In the genomic region with DNA sequence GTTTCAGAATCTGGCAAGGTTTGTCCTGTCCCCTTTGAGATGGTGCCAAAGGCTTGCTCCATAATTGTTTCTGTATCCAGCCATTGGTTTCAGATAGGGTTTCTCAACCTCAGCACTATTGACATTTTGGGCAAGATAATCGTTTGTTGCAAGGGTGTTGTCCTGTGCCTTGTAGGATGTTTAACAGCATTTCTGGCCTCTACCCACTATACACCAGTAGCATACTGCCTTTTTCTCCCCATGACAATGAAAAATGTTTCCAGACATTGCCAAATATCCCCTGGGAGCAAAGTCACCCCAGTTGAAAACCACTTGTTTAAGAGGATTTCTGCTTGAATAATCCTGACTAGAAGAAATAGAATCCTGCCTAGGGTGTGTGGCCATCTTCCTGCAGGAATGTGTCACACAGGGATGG, we compare ENCODE assay signal across 18 cellular contexts.
"Had no signal": no experiment of that assay in that cellular context is flagged by ENCODE, and none has a peak within 500 bp of the region (broad histone marks: within the 10 kb centered on the region; RNA-seq: fewer than 3 reads in every experiment).

No MANE protein-coding gene starts in this region.

- H3K27ac ChIP-seq: esophagus squamous epithelium, neural progenitor cell, ovary, thyroid gland had no signal

- H3K4me1 Mint-ChIP-seq: neural progenitor cell had no signal

- H3K27me3 Mint-ChIP-seq: stimulated activated memory B cell treated with anti-CD40 and anti-IgM and Interleukin-4, amounts not matched to agents 10 μg/mL and 1 μg/mL and 100 μg/mL, for 72 hours had no signal

- H3K9me3 Mint-ChIP-seq: activated naive CD8-positive, alpha-beta T cell treated with anti-CD3 and anti-CD28 coated beads for 36 hours; activated T-helper 1 cell treated with anti-CD3 and anti-CD28 coated beads, Interleukin-12 subunit alpha, Interleukin-12 subunit beta, Interleukin-2, Interleukin-4 antibody, amounts not matched to agents 30 ng/mL and 10 ng/mL and 1 ng/mL, durations not matched to agents 14 hours and 24 hours and 36 hours; neural progenitor cell; stimulated activated memory B cell treated with anti-CD40 and anti-IgM and Interleukin-4, amounts not matched to agents 10 μg/mL and 1 μg/mL and 100 μg/mL, for 72 hours had no signal

- DNase-seq: activated CD4-positive, CD25-positive, alpha-beta regulatory T cell; activated naive CD8-positive, alpha-beta T cell treated with anti-CD3 and anti-CD28 coated beads for 36 hours; amygdala; cerebellar nuclear complex; effector CD8-positive, alpha-beta T cell; esophagus squamous epithelium; foreskin melanocyte; head of caudate nucleus; immature natural killer cell; left cardiac atrium; naive B cell; ovary; thyroid gland had no signal

- H3K36me3 Mint-ChIP-seq: activated naive CD8-positive, alpha-beta T cell treated with anti-CD3 and anti-CD28 coated beads for 36 hours; naive B cell; neural progenitor cell; stimulated activated memory B cell treated with anti-CD40 and anti-IgM and Interleukin-4, amounts not matched to agents 10 μg/mL and 1 μg/mL and 100 μg/mL, for 72 hours had no signal

- FAIRE-seq: endothelial cell of umbilical vein, TTC549 had no signal

- H3K27me3 ChIP-seq: neural progenitor cell, ovary, thyroid gland had no signal

- H3K27ac Mint-ChIP-seq: activated naive CD8-positive, alpha-beta T cell treated with anti-CD3 and anti-CD28 coated beads for 36 hours; activated T-helper 1 cell treated with anti-CD3 and anti-CD28 coated beads, Interleukin-12 subunit alpha, Interleukin-12 subunit beta, Interleukin-2, Interleukin-4 antibody, amounts not matched to agents 30 ng/mL and 10 ng/mL and 1 ng/mL, durations not matched to agents 14 hours and 24 hours and 36 hours; immature natural killer cell; naive B cell; neural progenitor cell; stimulated activated memory B cell treated with anti-CD40 and anti-IgM and Interleukin-4, amounts not matched to agents 10 μg/mL and 1 μg/mL and 100 μg/mL, for 72 hours had no signal

- ATAC-seq: left cardiac atrium; stimulated activated memory B cell treated with anti-CD40 and anti-IgM and Interleukin-4, amounts not matched to agents 10 μg/mL and 1 μg/mL and 100 μg/mL, for 72 hours had no signal

- H3K4me3 Mint-ChIP-seq: activated naive CD8-positive, alpha-beta T cell treated with anti-CD3 and anti-CD28 coated beads for 36 hours; activated T-helper 1 cell treated with anti-CD3 and anti-CD28 coated beads, Interleukin-12 subunit alpha, Interleukin-12 subunit beta, Interleukin-2, Interleukin-4 antibody, amounts not matched to agents 30 ng/mL and 10 ng/mL and 1 ng/mL, durations not matched to agents 14 hours and 24 hours and 36 hours; immature natural killer cell; naive B cell; neural progenitor cell; stimulated activated memory B cell treated with anti-CD40 and anti-IgM and Interleukin-4, amounts not matched to agents 10 μg/mL and 1 μg/mL and 100 μg/mL, for 72 hours had no signal

- H3K9me3 ChIP-seq: esophagus squamous epithelium, ovary, thyroid gland had no signal
